ENCODE assay signal across 16 cellular contexts in genomic region chr2:214607051-214607450, GRCh38.
DNase-seq lines count a peak whose midpoint lies in the region; ATAC-seq and TF ChIP-seq lines count a peak whose summit lies in the region.
"Had no signal": no experiment of that assay in that cellular context is flagged by ENCODE, and none has a peak within 500 bp of the region (broad histone marks: within the 10 kb centered on the region; RNA-seq: fewer than 3 reads in every experiment).

No MANE protein-coding gene starts in this region.

- H3K4me2 ChIP-seq in mesendoderm (ENCODE audit: low read length) = no peak overlapping the region
- H3K4me2 ChIP-seq: A549 had no signal

- H3K4me3 Mint-ChIP-seq in activated CD4-positive, alpha-beta T cell treated with anti-CD3 and anti-CD28 coated beads, Interleukin-2, amount 10 ng/mL, durations not matched to agents 24 days and 14 days = no peak overlapping the region
- H3K4me3 Mint-ChIP-seq: CD4-positive, alpha-beta T cell; H9 had no signal

- no peaks in the 10 kb centered on the region for H3K36me3 Mint-ChIP-seq in activated CD4-positive, alpha-beta T cell treated with anti-CD3 and anti-CD28 coated beads, Interleukin-2, amount 10 ng/mL, durations not matched to agents 24 days and 14 days (ENCODE audit: low read depth)

- DNase-seq in activated CD4-positive, alpha-beta T cell treated with anti-CD3 and anti-CD28 coated beads, Interleukin-2, amount 10 ng/mL, durations not matched to agents 24 days and 14 days = peak; percentile 9
- DNase-seq in activated CD4-positive, alpha-beta T cell treated with anti-CD3 and anti-CD28 coated beads, Interleukin-2, amount 50 U/mL, for 48 hours = no peak
- peak; percentile 64 for DNase-seq in HCEC 1CT
- DNase-seq in brain microvascular endothelial cell = peak; percentile 3
- DNase-seq in mesendoderm = no peak
- no peak for DNase-seq in NCI-H1930 (lab: John Stamatoyannopoulos, UW)
- DNase-seq in GDM1 (lab: John Stamatoyannopoulos, UW) = no peak
- no peak for DNase-seq in stimulated activated naive CD8-positive, alpha-beta T cell treated with anti-CD3 and anti-CD28 coated beads, Interleukin-15, Interleukin-2, amounts not matched to agents 100 U/mL and 50 U/mL, for 24 hours
- DNase-seq: AML-193; CD4-positive, alpha-beta T cell; DMS153; DMS79; H9 had no signal

- in situ Hi-C loops in brain microvascular endothelial cell (cut with HindIII; ENCODE audit: low pct_ligation_motif_present, low sequenced_read_pairs) = no loop called here

- H3K4me1 Mint-ChIP-seq in activated CD4-positive, alpha-beta T cell treated with anti-CD3 and anti-CD28 coated beads, Interleukin-2, amount 10 ng/mL, durations not matched to agents 24 days and 14 days = no peaks in the 10 kb centered on the region

- H3K27me3 ChIP-seq in brain microvascular endothelial cell (replicated peaks) (no peaks in the 10 kb centered on the region), mesendoderm (ENCODE audit: insufficient read depth, low read length, poor library complexity) (no peaks in the 10 kb centered on the region)

- no peak for TF ChIP-seq CTCF in brain microvascular endothelial cell (IDR thresholded peaks at IDR 0.05; ENCODE audit: low read depth, low read length, missing control alignments)

- H4K5ac ChIP-seq in mesendoderm (ENCODE audit: low read length) = no peak overlapping the region

- intact Hi-C loops in activated CD4-positive, alpha-beta T cell treated with anti-CD3 and anti-CD28 coated beads, Interleukin-2, amount 10 ng/mL, durations not matched to agents 24 days and 14 days (cut with micrococcal nuclease) = no loop called here

- H3K9ac ChIP-seq in mesendoderm (ENCODE audit: low read length) = no peak overlapping the region

- no peak overlapping the region for H3K27ac Mint-ChIP-seq in activated CD4-positive, alpha-beta T cell treated with anti-CD3 and anti-CD28 coated beads, Interleukin-2, amount 10 ng/mL, durations not matched to agents 24 days and 14 days
- H3K27ac Mint-ChIP-seq: CD4-positive, alpha-beta T cell; H9 had no signal

- H3K36me3 ChIP-seq in brain microvascular endothelial cell (replicated peaks) = no peaks in the 10 kb centered on the region
- no peaks in the 10 kb centered on the region for H3K36me3 ChIP-seq in mesendoderm (ENCODE audit: control insufficient read depth, insufficient read depth, low read length)

- H3K27me3 Mint-ChIP-seq in activated CD4-positive, alpha-beta T cell treated with anti-CD3 and anti-CD28 coated beads, Interleukin-2, amount 10 ng/mL, durations not matched to agents 24 days and 14 days = no peaks in the 10 kb centered on the region
- H3K27me3 Mint-ChIP-seq: CD4-positive, alpha-beta T cell had no signal

- no peak for ATAC-seq in stimulated activated naive CD8-positive, alpha-beta T cell treated with anti-CD3 and anti-CD28 coated beads, Interleukin-15, Interleukin-2, amounts not matched to agents 100 U/mL and 50 U/mL, for 24 hours
- ATAC-seq: A549 had no signal

- no peak overlapping the region for H3K23ac ChIP-seq in mesendoderm (ENCODE audit: low read length)

- no peak overlapping the region for H3K56ac ChIP-seq in mesendoderm (ENCODE audit: low read length)

- no peaks in the 10 kb centered on the region for H3K9me3 Mint-ChIP-seq in activated CD4-positive, alpha-beta T cell treated with anti-CD3 and anti-CD28 coated beads, Interleukin-2, amount 10 ng/mL, durations not matched to agents 24 days and 14 days
- H3K9me3 Mint-ChIP-seq: CD4-positive, alpha-beta T cell; H9 had no signal

- no peak overlapping the region for H3K4me3 ChIP-seq in brain microvascular endothelial cell (ENCODE audit: low read depth, low read length)
- no peak overlapping the region for H3K4me3 ChIP-seq in mesendoderm (ENCODE audit: low read length)
- H3K4me3 ChIP-seq: A549 had no signal

- no peaks in the 10 kb centered on the region for H3K79me2 ChIP-seq in mesendoderm (ENCODE audit: control insufficient read depth, insufficient read depth, low read length)

- no peak overlapping the region for H3K18ac ChIP-seq in mesendoderm (ENCODE audit: low read length)

- no peak overlapping the region for H2BK15ac ChIP-seq in mesendoderm (replicated peaks; ENCODE audit: low read depth)

- no peak overlapping the region for H4K8ac ChIP-seq in mesendoderm (ENCODE audit: low read depth, low read length)

- H3K4ac ChIP-seq in mesendoderm (ENCODE audit: low read depth, low read length) = no peak overlapping the region

- no peak overlapping the region for H2AK5ac ChIP-seq in mesendoderm (ENCODE audit: low read length)

- no peaks in the 10 kb centered on the region for H3K79me1 ChIP-seq in mesendoderm (ENCODE audit: low read length)

- H3K27ac ChIP-seq in brain microvascular endothelial cell = no peak overlapping the region
- no peak overlapping the region for H3K27ac ChIP-seq in mesendoderm (ENCODE audit: low read depth, low read length)
- H3K27ac ChIP-seq: 22Rv1, A549, C4-2B had no signal

- no peak overlapping the region for H2BK5ac ChIP-seq in mesendoderm (ENCODE audit: low read length)

- H3K4me1 ChIP-seq in mesendoderm (ENCODE audit: control insufficient read depth, low read depth, low read length) = peaks cover 5% of the 10 kb centered on the region
- H3K4me1 ChIP-seq: A549 had no signal

- no CpG with 5 or more reads among the region's 4 CpGs for WGBS in mesendoderm (ENCODE audit: extremely low coverage, insufficient coverage, low lambda C conversion rate)

- peak overlapping the region; percentile 6 for H2BK120ac ChIP-seq in mesendoderm (ENCODE audit: low read depth, low read length)

Comparison
In these comparisons a context has a peak if more than half of its experiments do, and no peak if none do; other contexts are left out.
1. DNase-seq: peak in activated CD4-positive, alpha-beta T cell treated with anti-CD3 and anti-CD28 coated beads, Interleukin-2, amount 10 ng/mL, durations not matched to agents 24 days and 14 days (single experiment), HCEC 1CT (single experiment) and brain microvascular endothelial cell (single experiment); none in activated CD4-positive, alpha-beta T cell treated with anti-CD3 and anti-CD28 coated beads, Interleukin-2, amount 50 U/mL, for 48 hours (0 of 2), mesendoderm (single experiment), NCI-H1930 (0 of 2), GDM1 (single experiment) and stimulated activated naive CD8-positive, alpha-beta T cell treated with anti-CD3 and anti-CD28 coated beads, Interleukin-15, Interleukin-2, amounts not matched to agents 100 U/mL and 50 U/mL, for 24 hours (single experiment).